Comparison of ENCODE assay signal across 8 cellular contexts in genomic region chr2:233063269-233063975, GRCh38.
DNase-seq lines count a peak whose midpoint lies in the region; ATAC-seq lines count a peak whose summit lies in the region.

No MANE protein-coding gene starts in this region.

- peak; percentile 56 for ATAC-seq in GM21723 (IDR thresholded peaks at IDR 0.05; ENCODE audit: unreplicated experiment)

- peak; percentile 35 for DNase-seq in SIG-M5 treated with dmso at 0.1 percent for 504 hours (lab: John Stamatoyannopoulos, UW; ENCODE audit: unreplicated experiment)
- DNase-seq in SIG-M5 (lab: John Stamatoyannopoulos, UW): no peak
- peak; percentile 95 for DNase-seq in NCI-H526 treated with DMSO at 0.1 percent for 48 hours (lab: John Stamatoyannopoulos, UW)
- peak; percentile 73 for DNase-seq in islet precursor cell
- no peak for DNase-seq in OCI-M1 (lab: John Stamatoyannopoulos, UW)
- DNase-seq in NCI-H446 treated with DMSO at 0.1 percent for 48 hours (lab: John Stamatoyannopoulos, UW): no peak
- no peak for DNase-seq in stimulated activated CD4-positive, alpha-beta T cell treated with anti-CD3 and anti-CD28 coated beads, Interleukin-4, amount 100 ng/mL, for 1 hour

Comparison
In these comparisons a context has a peak if more than half of its experiments do, and no peak if none do; other contexts are left out.
1. DNase-seq: peak in SIG-M5 treated with dmso at 0.1 percent for 504 hours (single experiment), NCI-H526 treated with DMSO at 0.1 percent for 48 hours (single experiment) and islet precursor cell (single experiment); none in SIG-M5 (single experiment), OCI-M1 (single experiment), NCI-H446 treated with DMSO at 0.1 percent for 48 hours (single experiment) and stimulated activated CD4-positive, alpha-beta T cell treated with anti-CD3 and anti-CD28 coated beads, Interleukin-4, amount 100 ng/mL, for 1 hour (single experiment).